ENCODE assay signal across 19 cellular contexts in the genomic region with DNA sequence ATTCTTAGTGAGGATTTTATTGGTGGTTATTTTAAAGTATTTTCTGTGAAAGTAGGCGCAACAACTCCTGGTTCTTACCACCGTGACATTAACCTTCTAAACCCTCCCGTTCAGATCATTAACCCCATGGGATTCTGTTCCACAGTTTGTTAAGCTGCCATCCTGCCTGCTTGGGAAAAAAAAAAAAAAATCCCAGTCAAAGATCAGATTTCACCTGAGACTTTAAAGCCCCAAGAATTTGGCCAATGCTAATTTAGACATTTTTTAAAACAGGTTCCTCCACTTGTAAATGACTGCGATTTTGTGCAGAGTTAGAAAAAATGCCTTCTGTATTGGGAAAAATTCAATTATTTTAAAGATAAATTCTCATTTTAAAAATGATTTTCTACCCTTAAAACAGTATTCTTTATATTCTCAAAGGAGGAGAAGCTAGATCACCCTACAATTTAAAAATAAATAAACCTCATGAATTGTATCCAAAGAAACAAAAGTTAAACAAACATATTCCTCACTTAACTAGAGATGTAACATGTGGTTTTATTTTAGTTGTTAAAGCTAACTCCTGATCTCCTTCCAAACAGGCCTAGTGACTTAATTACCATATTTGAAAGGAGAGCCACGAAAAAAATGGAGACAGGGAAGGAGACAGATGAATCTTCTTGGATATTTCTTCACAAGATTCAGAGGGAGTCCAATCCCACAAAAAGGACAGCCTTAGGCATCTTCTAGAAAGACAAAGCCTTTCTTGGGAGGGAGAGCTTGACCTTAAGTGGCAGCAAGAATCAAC.
DNase-seq lines count a peak whose midpoint lies in the region; ATAC-seq and TF ChIP-seq lines count a peak whose summit lies in the region.
"Had no signal": no experiment of that assay in that cellular context is flagged by ENCODE, and none has a peak within 500 bp of the region (broad histone marks: within the 10 kb centered on the region; RNA-seq: fewer than 3 reads in every experiment).

No MANE protein-coding gene starts in this region.

- no peaks in the 10 kb centered on the region for H3K9me2 ChIP-seq in hepatocyte (replicated peaks; ENCODE audit: insufficient read depth)

- H3K27me3 ChIP-seq in left ventricle myocardium inferior (ENCODE audit: low read depth), result no peaks in the 10 kb centered on the region
- H3K27me3 ChIP-seq in hepatocyte, result no peaks in the 10 kb centered on the region
- no peaks in the 10 kb centered on the region for H3K27me3 ChIP-seq in rectal smooth muscle tissue (ENCODE audit: control insufficient read depth, insufficient read depth, low read length)
- H3K27me3 ChIP-seq in aorta (ENCODE audit: control insufficient read depth in 1 of 2, insufficient read depth in 2 of 2, low read length in 1 of 2), result no peaks in the 10 kb centered on the region
- H3K27me3 ChIP-seq: body of pancreas, neutrophil had no signal

- no peaks in the 10 kb centered on the region for H3K9me3 ChIP-seq in left ventricle myocardium inferior (replicated peaks)
- no peaks in the 10 kb centered on the region for H3K9me3 ChIP-seq in hepatocyte (ENCODE audit: low read depth)
- H3K9me3 ChIP-seq in aorta (ENCODE audit: control insufficient read depth, low read length), result no peaks in the 10 kb centered on the region
- H3K9me3 ChIP-seq: body of pancreas, neutrophil had no signal

- no peaks in the 10 kb centered on the region for H3K36me3 ChIP-seq in left ventricle myocardium inferior
- H3K36me3 ChIP-seq in hepatocyte (replicated peaks; ENCODE audit: insufficient read depth, low read depth), result no peaks in the 10 kb centered on the region
- no peaks in the 10 kb centered on the region for H3K36me3 ChIP-seq in rectal smooth muscle tissue (ENCODE audit: control insufficient read depth, insufficient read depth, low read length)
- H3K36me3 ChIP-seq in aorta (ENCODE audit: control insufficient read depth in 1 of 2, insufficient read depth in 2 of 2, low read length in 1 of 2), result peaks cover 0 to 2% of the 10 kb centered on the region in 2 donors
- H3K36me3 ChIP-seq: neutrophil had no signal

- H3K4me1 ChIP-seq in left ventricle myocardium inferior (peaks cover 49% of the 10 kb centered on the region), hepatocyte (ENCODE audit: insufficient read depth) (peaks cover 41% of the 10 kb centered on the region), rectal smooth muscle tissue (ENCODE audit: control insufficient read depth, insufficient read depth, low read length) (peaks cover 19% of the 10 kb centered on the region), aorta (ENCODE audit: control insufficient read depth in 1 of 2, insufficient read depth in 2 of 2, low read length in 2 of 2) (peaks cover 6% of the 10 kb centered on the region in 2 donors)

- H3K4me2 ChIP-seq in hepatocyte, result no peak overlapping the region

- no peak overlapping the region for H3K9ac ChIP-seq in rectal smooth muscle tissue (ENCODE audit: low read length)

- ATAC-seq in Right ventricle myocardium superior (ENCODE audit: poor library complexity) (no peak), aorta (ENCODE audit: low FRiP score) (no peak)
- ATAC-seq: body of pancreas; stimulated activated naive CD8-positive, alpha-beta T cell treated with anti-CD3 and anti-CD28 coated beads, Interleukin-15, Interleukin-2, amounts not matched to agents 100 U/mL and 50 U/mL, for 24 hours had no signal

- DNase-seq in left ventricle myocardium inferior, result no peak
- no peak for DNase-seq in Right ventricle myocardium superior
- DNase-seq in hepatocyte (ENCODE audit: low spot score), result no peak
- DNase-seq in NCI-H2081 (lab: John Stamatoyannopoulos, UW), result no peak
- DNase-seq in aorta, result no peak
- DNase-seq in dedifferentiated amniotic fluid mesenchymal stem cell (ENCODE audit: extremely low spot score), result no peak
- DNase-seq in AML-193 (lab: John Stamatoyannopoulos, UW), result no peak
- DNase-seq: activated CD8-positive, alpha-beta memory T cell treated with anti-CD3 and anti-CD28 coated beads, Interleukin-2, amount 50 U/mL, for 4 hours; activated naive CD4-positive, alpha-beta T cell treated with Interleukin-2 at 50 U/mL for 16 hours; body of pancreas; KBM-7; NCI-H1105 treated with DMSO at 0.1 percent for 48 hours; NCI-H446 treated with DMSO at 0.1 percent for 48 hours; small intestine; stimulated activated naive CD8-positive, alpha-beta T cell treated with anti-CD3 and anti-CD28 coated beads, Interleukin-15, Interleukin-2, amounts not matched to agents 100 U/mL and 50 U/mL, for 24 hours; T-helper 2 cell had no signal

- no peak overlapping the region for H3K4me3 ChIP-seq in left ventricle myocardium inferior
- H3K4me3 ChIP-seq in hepatocyte, result no peak overlapping the region
- H3K4me3 ChIP-seq in rectal smooth muscle tissue (ENCODE audit: low read length), result no peak overlapping the region
- H3K4me3 ChIP-seq in aorta (ENCODE audit: low read length in 2 of 2), result no peak overlapping the region
- H3K4me3 ChIP-seq: body of pancreas had no signal

- peak overlapping the region; percentile 37 for H3K27ac ChIP-seq in left ventricle myocardium inferior (replicated peaks)
- peak overlapping the region; percentile 47 for H3K27ac ChIP-seq in hepatocyte
- peak overlapping the region; percentile 41 for H3K27ac ChIP-seq in rectal smooth muscle tissue (ENCODE audit: low read depth, low read length)
- no peak overlapping the region for H3K27ac ChIP-seq in aorta (ENCODE audit: low read depth in 1 of 2, low read length in 2 of 2)
- H3K27ac ChIP-seq: neutrophil, RWPE1 had no signal

- intact Hi-C loops in left ventricle myocardium inferior (cut with micrococcal nuclease) (no loop called here), Right ventricle myocardium superior (cut with DNase I) (loop anchor here (10.0 kb wide), 1 partner anchor 94 kb away; the partner anchor contains the start of genes IFNK and MOB3B), aorta (cut with DNase I) (loop anchor here in 1 of 2 donors (5.0 kb wide), 1 partner anchor 36 kb away; no protein-coding TSS in a partner anchor)

- H3K79me2 ChIP-seq in hepatocyte, result peaks cover 50% of the 10 kb centered on the region

- H4K20me1 ChIP-seq in hepatocyte (ENCODE audit: insufficient read depth, poor library complexity, severe bottlenecking), result no peaks in the 10 kb centered on the region

- TF ChIP-seq CTCF in left ventricle myocardium inferior (IDR thresholded peaks at IDR 0.05; ENCODE audit: borderline replicate concordance), result no peak
- TF ChIP-seq CTCF in hepatocyte (IDR thresholded peaks at IDR 0.05; ENCODE audit: poor library complexity), result no peak

- H2AFZ ChIP-seq in hepatocyte, result no peak overlapping the region

- WGBS in hepatocyte (ENCODE audit: low lambda C conversion rate, missing lambda C conversion rate), result 37% methylated on average over 5 of the region's 5 CpGs
- 85 to 86% methylated on average over 5 of the region's 5 CpGs for WGBS in aorta, 2 donors

Comparison
In these comparisons a context has a peak if more than half of its experiments do, and no peak if none do; other contexts are left out.
1. H3K27ac ChIP-seq: peak in left ventricle myocardium inferior (single experiment), hepatocyte (single experiment) and rectal smooth muscle tissue (single experiment); none in aorta (0 of 2).